Comparison of ENCODE assay signal across 8 cellular contexts in genomic region chr21:20971296-20971921, GRCh38. TPM values are rescaled to one million over a fixed set of nuclear protein-coding genes. Genes with fewer than 3 reads are reported as not detected.
A peak's percentile ranks its signal among the peaks of the same experiment; 100 is the strongest.
DNase-seq lines count a peak whose midpoint lies in the region; ATAC-seq, FAIRE-seq and TF ChIP-seq lines count a peak whose summit lies in the region.

No MANE protein-coding gene starts in this region.

- H3K4me1 Mint-ChIP-seq in activated T-helper 1 cell treated with anti-CD3 and anti-CD28 coated beads, Interleukin-12 subunit alpha, Interleukin-12 subunit beta, Interleukin-2, Interleukin-4 antibody, amounts not matched to agents 30 ng/mL and 10 ng/mL and 1 ng/mL, durations not matched to agents 14 hours and 24 hours and 36 hours (ENCODE audit: low read depth), result no peaks in the 10 kb centered on the region

- dilution Hi-C loops in keratinocyte (cut with MboI; ENCODE audit: extremely low pct_ligation_motif_present, low sequenced_read_pairs), result no loop called here

- no peak overlapping the region for H3K27ac ChIP-seq in keratinocyte (ENCODE audit: control insufficient read depth, insufficient read depth, low read length)
- peak overlapping the region; percentile 70 for H3K27ac ChIP-seq in temporal lobe (ENCODE audit: low read depth, low read length)

- no peaks in the 10 kb centered on the region for H3K9me1 ChIP-seq in keratinocyte (ENCODE audit: control insufficient read depth, extremely low read depth, insufficient read depth, low read length)

- H3K4me3 ChIP-seq in astrocyte of the spinal cord (ENCODE audit: low read depth, low read length) (no peak overlapping the region), keratinocyte (ENCODE audit: control insufficient read depth in 2 of 3, extremely low read depth in 1 of 3, insufficient read depth in 2 of 3, low read depth in 1 of 3, low read length in 3 of 3) (no peak overlapping the region)

- no peaks in the 10 kb centered on the region for H3K27me3 Mint-ChIP-seq in activated T-helper 1 cell treated with anti-CD3 and anti-CD28 coated beads, Interleukin-12 subunit alpha, Interleukin-12 subunit beta, Interleukin-2, Interleukin-4 antibody, amounts not matched to agents 30 ng/mL and 10 ng/mL and 1 ng/mL, durations not matched to agents 14 hours and 24 hours and 36 hours (ENCODE audit: insufficient read depth)

- ATAC-seq in HG02981 (IDR thresholded peaks at IDR 0.05; ENCODE audit: unreplicated experiment) (peak; percentile 56), GM18511 (IDR thresholded peaks at IDR 0.05; ENCODE audit: unreplicated experiment) (no peak)

- peak; percentile 35 for DNase-seq in Caki2 (ENCODE audit: low read depth)
- peak; percentile 69 for DNase-seq in NCI-H748 (lab: John Stamatoyannopoulos, UW; ENCODE audit: unreplicated experiment)
- peak; percentile 68 for DNase-seq in astrocyte of the spinal cord (ENCODE audit: low read depth, low spot score)
- no peak for DNase-seq in keratinocyte (ENCODE audit: low read depth, low spot score)
- no peak for DNase-seq in activated T-helper 1 cell treated with anti-CD3 and anti-CD28 coated beads, Interleukin-12 subunit alpha, Interleukin-12 subunit beta, Interleukin-2, Interleukin-4 antibody, amounts not matched to agents 30 ng/mL and 10 ng/mL and 1 ng/mL, durations not matched to agents 14 hours and 24 hours and 36 hours (ENCODE audit: low spot score)

- no peak for FAIRE-seq in keratinocyte (lab: Jason Lieb, UNC)

- H3K36me3 Mint-ChIP-seq in activated T-helper 1 cell treated with anti-CD3 and anti-CD28 coated beads, Interleukin-12 subunit alpha, Interleukin-12 subunit beta, Interleukin-2, Interleukin-4 antibody, amounts not matched to agents 30 ng/mL and 10 ng/mL and 1 ng/mL, durations not matched to agents 14 hours and 24 hours and 36 hours (ENCODE audit: low read depth), result no peaks in the 10 kb centered on the region

- in situ Hi-C loops in Caki2 (cut with HindIII; ENCODE audit: low pct_unique_long_range_greater_than_20kb, low sequenced_read_pairs) (no loop called here), astrocyte of the spinal cord (cut with HindIII; ENCODE audit: low sequenced_read_pairs) (no loop called here)

- no peaks in the 10 kb centered on the region for H4K20me1 ChIP-seq in keratinocyte (ENCODE audit: control insufficient read depth, extremely low read depth, insufficient read depth, low read length)

- no peak overlapping the region for H3K4me2 ChIP-seq in keratinocyte (ENCODE audit: control insufficient read depth, extremely low read depth, insufficient read depth, low read depth, low read length)

- H3K9me3 ChIP-seq in keratinocyte (ENCODE audit: control insufficient read depth, low read depth, low read length), result no peaks in the 10 kb centered on the region

- TF ChIP-seq CTCF in astrocyte of the spinal cord (IDR thresholded peaks at IDR 0.05; ENCODE audit: low read depth, low read length) (peak; percentile 66), keratinocyte (optimal IDR thresholded peaks at IDR 0.05 in 1 of 3, IDR thresholded peaks at IDR 0.05 in 1 of 3, conservative IDR thresholded peaks at IDR 0.05 in 1 of 3; ENCODE audit: extremely low read depth in 1 of 3, insufficient read depth in 2 of 3, low read length in 3 of 3) (peak; percentile 23 to 37 (median 34))

- H3K27ac Mint-ChIP-seq in activated T-helper 1 cell treated with anti-CD3 and anti-CD28 coated beads, Interleukin-12 subunit alpha, Interleukin-12 subunit beta, Interleukin-2, Interleukin-4 antibody, amounts not matched to agents 30 ng/mL and 10 ng/mL and 1 ng/mL, durations not matched to agents 14 hours and 24 hours and 36 hours, result no peak overlapping the region

- H3K27me3 ChIP-seq in keratinocyte (ENCODE audit: control insufficient read depth, extremely low read depth, insufficient read depth, low read length), result no peaks in the 10 kb centered on the region

- intact Hi-C loops in activated T-helper 1 cell treated with anti-CD3 and anti-CD28 coated beads, Interleukin-12 subunit alpha, Interleukin-12 subunit beta, Interleukin-2, Interleukin-4 antibody, amounts not matched to agents 30 ng/mL and 10 ng/mL and 1 ng/mL, durations not matched to agents 14 hours and 24 hours and 36 hours (cut with micrococcal nuclease), result no loop called here

- H3K4me1 ChIP-seq in keratinocyte (ENCODE audit: control insufficient read depth, extremely low read depth, insufficient read depth, low read length), result no peaks in the 10 kb centered on the region

- H3K79me2 ChIP-seq in keratinocyte (ENCODE audit: control insufficient read depth, insufficient read depth, low read length), result no peaks in the 10 kb centered on the region

- no peak overlapping the region for H3K9ac ChIP-seq in keratinocyte (ENCODE audit: control insufficient read depth, extremely low read depth, insufficient read depth, low read length)

- H3K36me3 ChIP-seq in keratinocyte (ENCODE audit: control insufficient read depth in 2 of 2, extremely low read depth in 1 of 2, insufficient read depth in 2 of 2, low read length in 2 of 2), result no peaks in the 10 kb centered on the region

- no peaks in the 10 kb centered on the region for H3K9me3 Mint-ChIP-seq in activated T-helper 1 cell treated with anti-CD3 and anti-CD28 coated beads, Interleukin-12 subunit alpha, Interleukin-12 subunit beta, Interleukin-2, Interleukin-4 antibody, amounts not matched to agents 30 ng/mL and 10 ng/mL and 1 ng/mL, durations not matched to agents 14 hours and 24 hours and 36 hours

- no peak overlapping the region for H3K4me3 Mint-ChIP-seq in activated T-helper 1 cell treated with anti-CD3 and anti-CD28 coated beads, Interleukin-12 subunit alpha, Interleukin-12 subunit beta, Interleukin-2, Interleukin-4 antibody, amounts not matched to agents 30 ng/mL and 10 ng/mL and 1 ng/mL, durations not matched to agents 14 hours and 24 hours and 36 hours

- H2AFZ ChIP-seq in keratinocyte (ENCODE audit: control insufficient read depth, low read length), result no peak overlapping the region

RNA-seq across cellular contexts. Expression of gene NCAM2, which starts 26.8 kb away (rescaled TPM):
- 0.55 and 2.3 TPM in 2 replicates for total RNA-seq in Caki2 (2014; rRNA removed; shearing (Covaris generic); ENCODE audit: low replicate concordance)
- 0.02 to 0.23 TPM (median 0.16 TPM) in 3 replicates for polyA plus RNA-seq in keratinocyte
- polyA plus RNA-seq in keratinocyte (2011; ENCODE audit: low read depth), result not detected
- 0.07 and 0.10 TPM in 2 replicates for polyA plus RNA-seq in keratinocyte (2011; cell fraction: cytosol; rRNA removed)
- 0.08 and 0.45 TPM in 2 replicates for polyA plus RNA-seq in keratinocyte (2011; cell fraction: nucleus; rRNA removed)
- polyA plus RNA-seq in keratinocyte (2012; ENCODE audit: low replicate concordance), result not detected in 2 replicates
- 0.03 TPM in 1 of 3 replicates, not detected in the others for polyA minus RNA-seq in keratinocyte
- not detected for polyA minus RNA-seq in keratinocyte (2011; cell fraction: cytosol; rRNA and poly(A)+ RNA removed)
- polyA minus RNA-seq in keratinocyte (2011; cell fraction: nucleus; rRNA and poly(A)+ RNA removed), result 0.54 TPM in 1 of 2 replicates, not detected in the other
- 35.9 TPM for total RNA-seq in temporal lobe
- not detected in 2 replicates for total RNA-seq in activated T-helper 1 cell treated with anti-CD3 and anti-CD28 coated beads, Interleukin-12 subunit alpha, Interleukin-12 subunit beta, Interleukin-2, Interleukin-4 antibody, amounts not matched to agents 30 ng/mL and 10 ng/mL and 1 ng/mL, durations not matched to agents 14 hours and 24 hours and 36 hours

Comparison
In these comparisons a context has a peak if more than half of its experiments do, and no peak if none do; other contexts are left out.
1. DNase-seq: peak in Caki2 (single experiment), NCI-H748 (single experiment) and astrocyte of the spinal cord (single experiment); none in keratinocyte (single experiment) and activated T-helper 1 cell treated with anti-CD3 and anti-CD28 coated beads, Interleukin-12 subunit alpha, Interleukin-12 subunit beta, Interleukin-2, Interleukin-4 antibody, amounts not matched to agents 30 ng/mL and 10 ng/mL and 1 ng/mL, durations not matched to agents 14 hours and 24 hours and 36 hours (single experiment).
2. RNA of gene NCAM2, which starts 26.8 kb away (total RNA-seq): 35.9 TPM in temporal lobe (single experiment); 0.55 to 2.3 TPM in Caki2 and not detected in activated T-helper 1 cell treated with anti-CD3 and anti-CD28 coated beads, Interleukin-12 subunit alpha, Interleukin-12 subunit beta, Interleukin-2, Interleukin-4 antibody, amounts not matched to agents 30 ng/mL and 10 ng/mL and 1 ng/mL, durations not matched to agents 14 hours and 24 hours and 36 hours; every median in the first group is over 10 times any median in the second.